10 cellular contexts compared by ENCODE assay signal in the genomic region with DNA sequence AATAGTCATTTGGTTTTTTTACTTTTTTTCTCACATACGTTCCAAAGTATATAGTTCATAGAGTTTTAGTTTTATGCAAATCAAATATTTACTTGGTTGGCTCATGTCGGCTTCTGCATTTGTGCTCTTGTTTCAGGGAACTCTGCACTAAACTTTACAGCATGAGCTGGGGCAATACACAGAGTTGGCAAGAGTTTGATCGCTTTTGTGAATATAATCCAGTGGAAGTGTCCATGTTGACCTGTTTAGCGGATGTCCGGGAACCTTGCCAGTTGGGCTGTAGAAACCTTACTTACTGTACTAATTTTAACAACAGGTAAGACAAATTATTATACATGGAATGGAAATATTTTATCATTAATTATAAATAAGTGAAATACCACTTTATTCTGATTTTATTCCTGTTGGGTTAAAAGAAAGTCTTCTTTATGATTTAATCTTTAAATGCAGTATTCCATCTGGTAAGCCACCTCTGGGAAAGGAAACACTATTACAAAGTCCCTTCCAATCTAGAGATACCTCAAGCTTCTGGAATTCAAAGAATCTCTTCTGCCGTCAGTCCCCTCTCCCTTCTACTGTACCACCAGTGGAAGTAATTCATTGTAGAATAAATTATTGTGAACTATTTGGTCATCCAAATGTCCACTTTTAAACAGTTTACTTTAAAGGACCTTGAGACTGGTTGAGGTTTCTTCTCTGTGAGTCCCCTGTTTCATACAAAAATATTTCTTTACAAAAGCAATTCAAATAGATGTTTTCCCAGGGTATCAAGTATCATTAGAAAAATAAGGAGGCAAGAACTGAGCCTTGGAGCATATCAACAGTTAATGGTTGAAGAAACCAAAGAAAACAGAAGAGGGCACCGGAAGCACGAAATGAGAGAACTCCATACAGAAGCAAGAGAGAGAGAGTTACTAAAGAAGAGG. TPM values are rescaled to one million over a fixed set of nuclear protein-coding genes. Genes with fewer than 3 reads are reported as not detected.
DNase-seq lines count a peak whose midpoint lies in the region; ATAC-seq lines count a peak whose summit lies in the region.
"Had no signal": no experiment of that assay in that cellular context is flagged by ENCODE, and none has a peak within 500 bp of the region (broad histone marks: within the 10 kb centered on the region; RNA-seq: fewer than 3 reads in every experiment).

No MANE protein-coding gene starts in this region.

- peak overlapping the region; percentile 6 for H3K27ac ChIP-seq in skeletal muscle tissue (ENCODE audit: low read depth, low read length)
- H3K27ac ChIP-seq: BLaER1 had no signal

- H3K4me3 ChIP-seq in skeletal muscle tissue (ENCODE audit: low read length in 3 of 3): no peak overlapping the region
- H3K4me3 ChIP-seq: BLaER1 had no signal

- peaks cover 27% of the 10 kb centered on the region for H3K36me3 Mint-ChIP-seq in T-helper 2 cell treated with Interferon-gamma antibody and Interleukin-4, amounts not matched to agents 5 μg/mL and 100 μg/mL, for 36 hours (ENCODE audit: low read depth)
- H3K36me3 Mint-ChIP-seq in T-helper 17 cell (ENCODE audit: low read depth): peaks cover 2% of the 10 kb centered on the region

- H3K27me3 Mint-ChIP-seq in T-helper 2 cell treated with Interferon-gamma antibody and Interleukin-4, amounts not matched to agents 5 μg/mL and 100 μg/mL, for 36 hours (ENCODE audit: low read depth): no peaks in the 10 kb centered on the region
- no peaks in the 10 kb centered on the region for H3K27me3 Mint-ChIP-seq in T-helper 17 cell

- intact Hi-C loops in left cardiac atrium (cut with DNase I): loop anchor here in 1 of 2 donors (10.0 kb wide), 1 partner anchor 214 kb away; no protein-coding TSS in a partner anchor

- no peaks in the 10 kb centered on the region for H3K9me3 ChIP-seq in T-helper 17 cell (ENCODE audit: control insufficient read depth, low read length, poor library complexity, severe bottlenecking)
- no peaks in the 10 kb centered on the region for H3K9me3 ChIP-seq in skeletal muscle tissue (ENCODE audit: control insufficient read depth in 3 of 3, low read length in 3 of 3)

- H3K4me1 ChIP-seq in skeletal muscle tissue (ENCODE audit: control insufficient read depth in 3 of 3, insufficient read depth in 3 of 3, low read length in 3 of 3): peaks cover 0 to 4% (median 0%) of the 10 kb centered on the region in 3 donors

- no peak overlapping the region for H3K9ac ChIP-seq in skeletal muscle tissue (ENCODE audit: low read depth in 1 of 3, low read length in 3 of 3)
- H3K9ac ChIP-seq: BLaER1 had no signal

- ATAC-seq in T-helper 17 cell (no peak), left cardiac atrium (peak in 1 of 2 donors; percentile 37), GM19463 (IDR thresholded peaks at IDR 0.05; ENCODE audit: unreplicated experiment) (no peak)

- no peaks in the 10 kb centered on the region for H3K27me3 ChIP-seq in skeletal muscle tissue (ENCODE audit: control insufficient read depth in 3 of 3, insufficient read depth in 3 of 3, low read length in 3 of 3)
- H3K27me3 ChIP-seq: BLaER1 had no signal

- no peak for DNase-seq in T-helper 2 cell treated with Interferon-gamma antibody and Interleukin-4, amounts not matched to agents 5 μg/mL and 100 μg/mL, for 36 hours (ENCODE audit: low spot score)
- DNase-seq in T-helper 2 cell (no peak), T-helper 17 cell (no peak), left cardiac atrium (peak; percentile 34), COLO668 (lab: John Stamatoyannopoulos, UW; ENCODE audit: unreplicated experiment) (no peak), Ammon's horn (ENCODE audit: low spot score) (no peak)
- DNase-seq: activated effector memory CD4-positive, alpha-beta T cell treated with anti-CD3 and anti-CD28 coated beads, Interleukin-2, amount 50 U/mL, for 16 hours had no signal

- H3K36me3 ChIP-seq in skeletal muscle tissue (ENCODE audit: control insufficient read depth in 3 of 3, insufficient read depth in 3 of 3, low read length in 3 of 3): no peaks in the 10 kb centered on the region

- peak overlapping the region; percentile 73 for H3K27ac Mint-ChIP-seq in T-helper 2 cell treated with Interferon-gamma antibody and Interleukin-4, amounts not matched to agents 5 μg/mL and 100 μg/mL, for 36 hours
- peak overlapping the region; percentile 78 for H3K27ac Mint-ChIP-seq in T-helper 17 cell

- H3K4me3 Mint-ChIP-seq in T-helper 2 cell treated with Interferon-gamma antibody and Interleukin-4, amounts not matched to agents 5 μg/mL and 100 μg/mL, for 36 hours: no peak overlapping the region
- H3K4me3 Mint-ChIP-seq in T-helper 17 cell: peak overlapping the region; percentile 15

- peaks cover 7% of the 10 kb centered on the region for H3K9me3 Mint-ChIP-seq in T-helper 2 cell treated with Interferon-gamma antibody and Interleukin-4, amounts not matched to agents 5 μg/mL and 100 μg/mL, for 36 hours

- peaks cover 12% of the 10 kb centered on the region for H3K4me1 Mint-ChIP-seq in T-helper 2 cell treated with Interferon-gamma antibody and Interleukin-4, amounts not matched to agents 5 μg/mL and 100 μg/mL, for 36 hours (ENCODE audit: low read depth)
- peaks cover 10% of the 10 kb centered on the region for H3K4me1 Mint-ChIP-seq in T-helper 17 cell

RNA-seq across cellular contexts. Expression of a gene that starts 45.2 kb away (rescaled TPM):
- total RNA-seq in T-helper 17 cell: 10 to 100 TPM; 32.5 to 51.4 TPM
- total RNA-seq in left cardiac atrium: 10 to 100 TPM; 14.7 to 19.7 TPM
- 69.4 TPM for total RNA-seq in skeletal muscle tissue

RNA-seq across cellular contexts. Expression of a gene that starts 54.6 kb away (rescaled TPM):
- 1 to 10 TPM; 6.4 to 7.8 TPM for total RNA-seq in T-helper 17 cell
- 1 to 10 TPM; 8.1 to 8.9 TPM for total RNA-seq in left cardiac atrium
- 14.6 TPM for total RNA-seq in skeletal muscle tissue
